In genomic region chr1:47468759-47469404, GRCh38 we compare ENCODE assay signal across 30 cellular contexts. TPM values are rescaled to one million over a fixed set of nuclear protein-coding genes. Genes with fewer than 3 reads are reported as not detected.
"Had no signal": no experiment of that assay in that cellular context is flagged by ENCODE, and none has a peak within 500 bp of the region (broad histone marks: within the 10 kb centered on the region; RNA-seq: fewer than 3 reads in every experiment).

No MANE protein-coding gene starts in this region.

- H3K36me3 ChIP-seq: ascending aorta, MG63, SJSA1 had no signal

- H3K27ac ChIP-seq: ascending aorta, body of pancreas, KMS-11, SJSA1 had no signal

- DNase-seq: activated CD4-positive, alpha-beta T cell treated with anti-CD3 and anti-CD28 coated beads for 48 hours; activated CD4-positive, alpha-beta T cell treated with anti-CD3 and anti-CD28 coated beads, Interleukin-2, amount 50 U/mL, for 4 hours; activated CD4-positive, CD25-positive, alpha-beta regulatory T cell treated with anti-CD3 and anti-CD28 coated beads, Interleukin-2, amount 50 U/mL, for 72 hours; activated CD8-positive, alpha-beta memory T cell treated with anti-CD3 and anti-CD28 coated beads for 24 hours; activated effector memory CD4-positive, alpha-beta T cell treated with anti-CD3 and anti-CD28 coated beads, Interleukin-2, amount 50 U/mL, for 16 hours; activated naive CD4-positive, alpha-beta T cell treated with Interleukin-2 at 50 U/mL for 16 hours; activated naive CD8-positive, alpha-beta T cell treated with anti-CD3 and anti-CD28 coated beads, Interleukin-2, amount 50 U/mL, for 24 hours; activated T-cell treated with anti-CD3 and anti-CD28 coated beads, Interleukin-2, amount 50 U/mL, for 4 hours; amniotic stem cell; body of pancreas; central memory CD4-positive, alpha-beta T cell; MG63; MV-4-11; NCI-H1436 treated with DMSO at 0.1 percent for 48 hours; NCI-H187 treated with DMSO at 0.1 percent for 48 hours; NCI-H2081 treated with DMSO at 0.1 percent for 48 hours; NCI-H2171 treated with DMSO at 0.1 percent for 48 hours; NCI-H226; NCI-H510A; PC-3; SHP77; SW 1271 had no signal

- H3K4me3 Mint-ChIP-seq: activated naive CD8-positive, alpha-beta T cell treated with anti-CD3 and anti-CD28 coated beads, Interleukin-2, amount 50 U/mL, for 24 hours; activated T-cell treated with anti-CD3 and anti-CD28 coated beads, Interleukin-2, amount 50 U/mL, for 4 hours; IgD-negative memory B cell had no signal

- H3K4me2 ChIP-seq: KMS-11 had no signal

- ATAC-seq: activated naive CD4-positive, alpha-beta T cell treated with anti-CD3 and anti-CD28 coated beads, Interleukin-2, amount 50 U/mL, for 72 hours; activated naive CD8-positive, alpha-beta T cell treated with anti-CD3 and anti-CD28 coated beads, Interleukin-2, amount 50 U/mL, for 24 hours; activated T-cell treated with anti-CD3 and anti-CD28 coated beads, Interleukin-2, amount 50 U/mL, for 4 hours; body of pancreas; PC-3; SK-N-SH treated with all-trans-retinoic acid at 6 μM for 48 hours had no signal

- H3K4me1 ChIP-seq: ascending aorta, body of pancreas, SJSA1 had no signal

- H3K27me3 ChIP-seq: ascending aorta, body of pancreas, MG63, SJSA1 had no signal

- H3K9me3 ChIP-seq: ascending aorta, body of pancreas, MG63, SJSA1 had no signal

- H3K4me3 ChIP-seq: ascending aorta, body of pancreas, MG63, SJSA1 had no signal

- H3K27ac Mint-ChIP-seq: activated naive CD4-positive, alpha-beta T cell treated with anti-CD3 and anti-CD28 coated beads, Interleukin-2, amount 50 U/mL, for 72 hours; activated naive CD8-positive, alpha-beta T cell treated with anti-CD3 and anti-CD28 coated beads, Interleukin-2, amount 50 U/mL, for 24 hours; IgD-negative memory B cell had no signal

- H3K36me3 Mint-ChIP-seq: activated naive CD4-positive, alpha-beta T cell treated with anti-CD3 and anti-CD28 coated beads, Interleukin-2, amount 50 U/mL, for 72 hours; IgD-negative memory B cell had no signal

- H3K4me1 Mint-ChIP-seq: activated naive CD8-positive, alpha-beta T cell treated with anti-CD3 and anti-CD28 coated beads, Interleukin-2, amount 50 U/mL, for 24 hours; IgD-negative memory B cell had no signal

- H3K9me3 Mint-ChIP-seq: activated naive CD4-positive, alpha-beta T cell treated with anti-CD3 and anti-CD28 coated beads, Interleukin-2, amount 50 U/mL, for 72 hours; activated naive CD8-positive, alpha-beta T cell treated with anti-CD3 and anti-CD28 coated beads, Interleukin-2, amount 50 U/mL, for 24 hours; activated T-cell treated with anti-CD3 and anti-CD28 coated beads, Interleukin-2, amount 50 U/mL, for 4 hours; IgD-negative memory B cell had no signal

RNA-seq across cellular contexts. Expression of gene FOXD2, which starts 31.0 kb away (rescaled TPM):
- total RNA-seq: bronchial epithelial cell had no signal

RNA-seq across cellular contexts. Expression of gene FOXE3, which starts 52.8 kb away (rescaled TPM):
- total RNA-seq: activated naive CD4-positive, alpha-beta T cell treated with anti-CD3 and anti-CD28 coated beads, Interleukin-2, amount 50 U/mL, for 72 hours; activated T-cell treated with anti-CD3 and anti-CD28 coated beads, Interleukin-2, amount 50 U/mL, for 4 hours; ascending aorta; body of pancreas; bronchial epithelial cell; PC-3; SJSA1; T-helper 1 cell treated with Interleukin-12 subunit alpha and Interleukin-12 subunit beta and Interleukin-4 antibody, amounts not matched to agents 30 ng/mL and 1 ng/mL, for 36 hours had no signal
- polyA plus RNA-seq: IgD-negative memory B cell had no signal
